Comparison of ENCODE assay signal across 16 cellular contexts in genomic region chr5:112579771-112580170, GRCh38.
DNase-seq lines count a peak whose midpoint lies in the region; TF ChIP-seq lines count a peak whose summit lies in the region.
"Had no signal": no experiment of that assay in that cellular context is flagged by ENCODE, and none has a peak within 500 bp of the region (broad histone marks: within the 10 kb centered on the region; RNA-seq: fewer than 3 reads in every experiment).

No MANE protein-coding gene starts in this region.

- H3K4me2 ChIP-seq in mesenchymal stem cell (ENCODE audit: low read length, poor library complexity, severe bottlenecking) (no peak overlapping the region), trophoblast cell (ENCODE audit: low read length) (no peak overlapping the region)
- H3K4me2 ChIP-seq: BLaER1 had no signal

- H3K4me3 ChIP-seq in mesenchymal stem cell (ENCODE audit: insufficient read depth in 1 of 2, low read depth in 1 of 2, low read length in 2 of 2) (no peak overlapping the region), trophoblast cell (ENCODE audit: low read depth, low read length) (no peak overlapping the region)
- H3K4me3 ChIP-seq: BLaER1 had no signal

- no peak overlapping the region for H4K12ac ChIP-seq in trophoblast cell (ENCODE audit: low read depth, low read length)

- H2BK15ac ChIP-seq in mesenchymal stem cell (ENCODE audit: low read depth, poor library complexity, severe bottlenecking) = no peak overlapping the region

- 85% methylated on average over 1 of the region's 1 CpG for WGBS in mesenchymal stem cell
- no CpG with 5 or more reads among the region's 1 CpG for WGBS in trophoblast cell (ENCODE audit: extremely low coverage, insufficient coverage, insufficient read length)

- no peak overlapping the region for H2AK5ac ChIP-seq in mesenchymal stem cell (ENCODE audit: low read length, severe bottlenecking)
- no peak overlapping the region for H2AK5ac ChIP-seq in trophoblast cell (ENCODE audit: low read length)

- TF ChIP-seq CTCF in GM13977 (IDR thresholded peaks at IDR 0.05; ENCODE audit: extremely low read depth, insufficient read depth, missing control alignments) = no peak

- H3K27me3 ChIP-seq in mesenchymal stem cell (ENCODE audit: control insufficient read depth in 1 of 2, insufficient read depth in 1 of 2, low read length in 2 of 2) = peaks cover 4 to 13% of the 10 kb centered on the region in 2 experiments
- no peaks in the 10 kb centered on the region for H3K27me3 ChIP-seq in trophoblast cell (ENCODE audit: insufficient read depth, low read length)
- H3K27me3 ChIP-seq: BLaER1 had no signal

- in situ Hi-C loops in GM13977 (cut with MboI; ENCODE audit: low pct_unique_long_range_greater_than_20kb, low sequenced_read_pairs, unreplicated experiment) = no loop called here

- no peak overlapping the region for H4K8ac ChIP-seq in mesenchymal stem cell (ENCODE audit: low read length)
- H4K8ac ChIP-seq in trophoblast cell (ENCODE audit: low read depth, low read length) = no peak overlapping the region

- no peak overlapping the region for H4K91ac ChIP-seq in mesenchymal stem cell (ENCODE audit: low read length)
- no peak overlapping the region for H4K91ac ChIP-seq in trophoblast cell (ENCODE audit: low read depth, low read length)

- DNase-seq in SW480 (ENCODE audit: low spot score) (peak; percentile 13), mesenchymal stem cell (peak; percentile 3), trophoblast cell (peak; percentile 17 to 73), DMS 273 treated with DMSO at 0.1 percent for 48 hours (lab: John Stamatoyannopoulos, UW) (no peak), GM13977 (ENCODE audit: low spot score) (no peak), SHP77 treated with DMSO at 0.1 percent for 48 hours (lab: John Stamatoyannopoulos, UW) (no peak)
- DNase-seq in activated naive CD4-positive, alpha-beta T cell (lab: John Stamatoyannopoulos, UW) = no peak
- DNase-seq: Calu3; CD8-positive, alpha-beta T cell; DMS53; DND-41; GOT3; H7; HFFc6; KBM-7 had no signal

- H3K18ac ChIP-seq in mesenchymal stem cell (ENCODE audit: low read depth in 1 of 2, low read length in 2 of 2) (no peak overlapping the region), trophoblast cell (ENCODE audit: low read length) (no peak overlapping the region)

- H3K27ac ChIP-seq in mesenchymal stem cell (ENCODE audit: low read length, poor library complexity, severe bottlenecking) (no peak overlapping the region), trophoblast cell (ENCODE audit: low read depth, low read length) (peak overlapping the region; percentile 24)
- H3K27ac ChIP-seq: BLaER1 had no signal

- H3K79me1 ChIP-seq in mesenchymal stem cell (replicated peaks; ENCODE audit: low read length, poor library complexity, severe bottlenecking) (no peaks in the 10 kb centered on the region), trophoblast cell (ENCODE audit: low read length) (peaks cover 9% of the 10 kb centered on the region)

- no peak overlapping the region for H3K4ac ChIP-seq in mesenchymal stem cell (ENCODE audit: low read depth in 1 of 2, low read length in 2 of 2)
- H3K4ac ChIP-seq in trophoblast cell (ENCODE audit: low read depth, low read length) = no peak overlapping the region

- H3K4me1 ChIP-seq in mesenchymal stem cell (ENCODE audit: control insufficient read depth, insufficient read depth, low read depth, low read length) = no peaks in the 10 kb centered on the region
- peaks cover 22 to 34% of the 10 kb centered on the region in 2 experiments for H3K4me1 ChIP-seq in trophoblast cell (ENCODE audit: control insufficient read depth in 1 of 2, insufficient read depth in 2 of 2, low read length in 2 of 2)

- H2BK120ac ChIP-seq in mesenchymal stem cell (ENCODE audit: low read depth, low read length) (no peak overlapping the region), trophoblast cell (ENCODE audit: insufficient read depth, low read length, poor library complexity) (no peak overlapping the region)

- no peak overlapping the region for H2BK5ac ChIP-seq in mesenchymal stem cell (ENCODE audit: low read depth, low read length, poor library complexity, severe bottlenecking)
- H2BK5ac ChIP-seq in trophoblast cell (ENCODE audit: low read depth, low read length, poor library complexity) = no peak overlapping the region

- no peak overlapping the region for H3K23ac ChIP-seq in mesenchymal stem cell (ENCODE audit: low read length in 2 of 2)
- no peak overlapping the region for H3K23ac ChIP-seq in trophoblast cell (ENCODE audit: low read length)

- no peak overlapping the region for H2AFZ ChIP-seq in mesenchymal stem cell (ENCODE audit: low read depth, low read length)
- H2AFZ ChIP-seq in trophoblast cell (ENCODE audit: insufficient read depth, low read length, poor library complexity) = no peak overlapping the region

- H3K79me2 ChIP-seq in trophoblast cell (ENCODE audit: control insufficient read depth, insufficient read depth, low read length, poor library complexity) = no peaks in the 10 kb centered on the region

- H3K9ac ChIP-seq in mesenchymal stem cell (ENCODE audit: low read length) (no peak overlapping the region), trophoblast cell (ENCODE audit: low read length) (no peak overlapping the region)
- H3K9ac ChIP-seq: BLaER1 had no signal

- H2BK12ac ChIP-seq in mesenchymal stem cell (ENCODE audit: low read length in 2 of 2) (no peak overlapping the region), trophoblast cell (ENCODE audit: low read length) (no peak overlapping the region)

- H3K9me3 ChIP-seq in mesenchymal stem cell (ENCODE audit: control insufficient read depth, low read length) (no peaks in the 10 kb centered on the region), trophoblast cell (ENCODE audit: insufficient read depth, low read depth, low read length) (peaks cover 2% of the 10 kb centered on the region)
- H3K9me3 ChIP-seq: BLaER1 had no signal

- H3K14ac ChIP-seq in mesenchymal stem cell (ENCODE audit: low read length in 2 of 2) (no peak overlapping the region), trophoblast cell (ENCODE audit: low read length) (no peak overlapping the region)

- H3K36me3 ChIP-seq in mesenchymal stem cell (ENCODE audit: control insufficient read depth in 1 of 2, insufficient read depth in 2 of 2, low read depth in 1 of 2, low read length in 2 of 2) (no peaks in the 10 kb centered on the region), trophoblast cell (ENCODE audit: control insufficient read depth in 1 of 2, insufficient read depth in 2 of 2, low read length in 2 of 2) (no peaks in the 10 kb centered on the region)
- H3K36me3 ChIP-seq: BLaER1 had no signal

Comparison
In these comparisons a context has a peak if more than half of its experiments do, and no peak if none do; other contexts are left out.
1. DNase-seq: peak in SW480 (single experiment), mesenchymal stem cell (single experiment) and trophoblast cell (2 of 2); none in DMS 273 treated with DMSO at 0.1 percent for 48 hours (single experiment), GM13977 (single experiment), activated naive CD4-positive, alpha-beta T cell (0 of 4) and SHP77 treated with DMSO at 0.1 percent for 48 hours (single experiment).